11 cellular contexts compared by ENCODE assay signal in genomic region chr12:50185496-50185895, GRCh38. TPM values are rescaled to one million over a fixed set of nuclear protein-coding genes. Genes with fewer than 3 reads are reported as not detected.
DNase-seq lines count a peak whose midpoint lies in the region; ATAC-seq and TF ChIP-seq lines count a peak whose summit lies in the region.
"Had no signal": no experiment of that assay in that cellular context is flagged by ENCODE, and none has a peak within 500 bp of the region (broad histone marks: within the 10 kb centered on the region; RNA-seq: fewer than 3 reads in every experiment).

No MANE protein-coding gene starts in this region.

- H3K27ac ChIP-seq in mesenchymal stem cell (ENCODE audit: low read length, poor library complexity, severe bottlenecking) = no peak overlapping the region

- ATAC-seq in activated CD8-positive, alpha-beta memory T cell treated with anti-CD3 and anti-CD28 coated beads, Interleukin-2, amount 10 ng/mL, durations not matched to agents 7 days and 5 days = no peak
- no peak for ATAC-seq in HG03097 (IDR thresholded peaks at IDR 0.05; ENCODE audit: low FRiP score, unreplicated experiment)
- no peak for ATAC-seq in GM21825 (IDR thresholded peaks at IDR 0.05; ENCODE audit: unreplicated experiment)

- no peak for TF ChIP-seq CTCF in type B pancreatic cell (conservative IDR thresholded peaks at IDR 0.05)

- CTCF ChIA-PET in activated CD8-positive, alpha-beta memory T cell treated with anti-CD3 and anti-CD28 coated beads, Interleukin-2, amount 10 ng/mL, durations not matched to agents 7 days and 5 days (lab: Charles Lee) = interaction anchor here (1.2 to 4.1 kb wide), 3 partner anchors 10 to 129 kb away, joined by 5 to 26 read pairs (median 8); partner anchors contain the start of gene COX14

- no peak overlapping the region for H2BK120ac ChIP-seq in mesenchymal stem cell (ENCODE audit: low read depth, low read length)

- H3K4me1 Mint-ChIP-seq in activated CD8-positive, alpha-beta memory T cell treated with anti-CD3 and anti-CD28 coated beads, Interleukin-2, amount 10 ng/mL, durations not matched to agents 7 days and 5 days = peaks cover 58% of the 10 kb centered on the region
- H3K4me1 Mint-ChIP-seq in type B pancreatic cell (ENCODE audit: unreplicated experiment) = peaks cover 15% of the 10 kb centered on the region

- H3K4me2 ChIP-seq in mesenchymal stem cell (ENCODE audit: low read length, poor library complexity, severe bottlenecking) = no peak overlapping the region
- H3K4me2 ChIP-seq: hepatocyte had no signal

- peaks cover 8% of the 10 kb centered on the region for H3K79me1 ChIP-seq in mesenchymal stem cell (replicated peaks; ENCODE audit: low read length, poor library complexity, severe bottlenecking)

- no peaks in the 10 kb centered on the region for H3K27me3 ChIP-seq in mesenchymal stem cell (ENCODE audit: control insufficient read depth in 1 of 2, insufficient read depth in 1 of 2, low read length in 2 of 2)
- H3K27me3 ChIP-seq: dorsolateral prefrontal cortex, hepatocyte had no signal

- no peaks in the 10 kb centered on the region for H3K27me3 Mint-ChIP-seq in activated CD8-positive, alpha-beta memory T cell treated with anti-CD3 and anti-CD28 coated beads, Interleukin-2, amount 10 ng/mL, durations not matched to agents 7 days and 5 days
- H3K27me3 Mint-ChIP-seq in type B pancreatic cell = no peaks in the 10 kb centered on the region

- H2BK12ac ChIP-seq in mesenchymal stem cell (ENCODE audit: low read length in 2 of 2) = no peak overlapping the region

- no peak for DNase-seq in activated CD8-positive, alpha-beta memory T cell treated with anti-CD3 and anti-CD28 coated beads, Interleukin-2, amount 10 ng/mL, durations not matched to agents 7 days and 5 days
- DNase-seq in activated CD8-positive, alpha-beta memory T cell treated with anti-CD3 and anti-CD28 coated beads, Interleukin-2, amount 50 U/mL, for 4 hours = no peak
- DNase-seq in astrocyte of the hippocampus (ENCODE audit: low read depth, low spot score) = peak; percentile 45
- DNase-seq in mesenchymal stem cell = no peak
- no peak for DNase-seq in type B pancreatic cell (ENCODE audit: extremely low spot score, unreplicated experiment)
- no peak for DNase-seq in T-helper 9 cell
- DNase-seq: dorsolateral prefrontal cortex, NCI-H187 had no signal

- no peaks in the 10 kb centered on the region for H3K9me3 Mint-ChIP-seq in activated CD8-positive, alpha-beta memory T cell treated with anti-CD3 and anti-CD28 coated beads, Interleukin-2, amount 10 ng/mL, durations not matched to agents 7 days and 5 days (ENCODE audit: low read depth)
- no peaks in the 10 kb centered on the region for H3K9me3 Mint-ChIP-seq in type B pancreatic cell

- no peak overlapping the region for H4K91ac ChIP-seq in mesenchymal stem cell (ENCODE audit: low read length)

- no peak overlapping the region for H3K18ac ChIP-seq in mesenchymal stem cell (ENCODE audit: low read depth in 1 of 2, low read length in 2 of 2)

- no peak overlapping the region for H3K14ac ChIP-seq in mesenchymal stem cell (ENCODE audit: low read length in 2 of 2)

- H3K4me3 ChIP-seq in mesenchymal stem cell (ENCODE audit: insufficient read depth in 1 of 2, low read depth in 1 of 2, low read length in 2 of 2) = no peak overlapping the region
- H3K4me3 ChIP-seq: dorsolateral prefrontal cortex, hepatocyte had no signal

- peaks cover 23% of the 10 kb centered on the region for H3K36me3 Mint-ChIP-seq in activated CD8-positive, alpha-beta memory T cell treated with anti-CD3 and anti-CD28 coated beads, Interleukin-2, amount 10 ng/mL, durations not matched to agents 7 days and 5 days
- peaks cover 6% of the 10 kb centered on the region for H3K36me3 Mint-ChIP-seq in type B pancreatic cell

- H3K23ac ChIP-seq in mesenchymal stem cell (ENCODE audit: low read length in 2 of 2) = no peak overlapping the region

- no peak overlapping the region for H2AK5ac ChIP-seq in mesenchymal stem cell (ENCODE audit: low read length, severe bottlenecking)

- H2BK5ac ChIP-seq in mesenchymal stem cell (ENCODE audit: low read depth, low read length, poor library complexity, severe bottlenecking) = no peak overlapping the region

- H3K4ac ChIP-seq in mesenchymal stem cell (ENCODE audit: low read depth in 1 of 2, low read length in 2 of 2) = no peak overlapping the region

- no peak overlapping the region for H2AFZ ChIP-seq in mesenchymal stem cell (ENCODE audit: low read depth, low read length)
- H2AFZ ChIP-seq: hepatocyte had no signal

- WGBS in mesenchymal stem cell = 96% methylated on average over 3 of the region's 3 CpGs

- H2BK15ac ChIP-seq in mesenchymal stem cell (ENCODE audit: low read depth, poor library complexity, severe bottlenecking) = no peak overlapping the region

- H3K9ac ChIP-seq in mesenchymal stem cell (ENCODE audit: low read length) = peak overlapping the region; percentile 88

- peaks cover 0 to 87% of the 10 kb centered on the region in 2 experiments for H3K36me3 ChIP-seq in mesenchymal stem cell (ENCODE audit: control insufficient read depth in 1 of 2, insufficient read depth in 2 of 2, low read depth in 1 of 2, low read length in 2 of 2)

- peak overlapping the region; percentile 90 for H3K27ac Mint-ChIP-seq in activated CD8-positive, alpha-beta memory T cell treated with anti-CD3 and anti-CD28 coated beads, Interleukin-2, amount 10 ng/mL, durations not matched to agents 7 days and 5 days
- H3K27ac Mint-ChIP-seq in type B pancreatic cell = peak overlapping the region; percentile 60

- H4K8ac ChIP-seq in mesenchymal stem cell (ENCODE audit: low read length) = no peak overlapping the region

- H3K9me3 ChIP-seq in mesenchymal stem cell (ENCODE audit: control insufficient read depth, low read length) = no peaks in the 10 kb centered on the region

- no peak overlapping the region for H3K4me3 Mint-ChIP-seq in activated CD8-positive, alpha-beta memory T cell treated with anti-CD3 and anti-CD28 coated beads, Interleukin-2, amount 10 ng/mL, durations not matched to agents 7 days and 5 days
- no peak overlapping the region for H3K4me3 Mint-ChIP-seq in type B pancreatic cell

- H3K4me1 ChIP-seq in mesenchymal stem cell (ENCODE audit: control insufficient read depth, insufficient read depth, low read depth, low read length) = peaks cover 16% of the 10 kb centered on the region

RNA-seq across cellular contexts. Expression of gene CERS5, which starts 18.3 kb away (rescaled TPM):
- 10 to 100 TPM; 55.0 to 56.3 TPM for total RNA-seq in activated CD8-positive, alpha-beta memory T cell treated with anti-CD3 and anti-CD28 coated beads, Interleukin-2, amount 10 ng/mL, durations not matched to agents 7 days and 5 days
- polyA plus RNA-seq in mesenchymal stem cell (2013, experiment 1 of 2) = 41.5 TPM
- 44.3 TPM for polyA plus RNA-seq in mesenchymal stem cell (2013, experiment 2 of 2)
- total RNA-seq in type B pancreatic cell (ENCODE audit: low replicate concordance) = 32.5 and 59.7 TPM in 2 replicates
